14 cellular contexts compared by ENCODE assay signal in the genomic region with DNA sequence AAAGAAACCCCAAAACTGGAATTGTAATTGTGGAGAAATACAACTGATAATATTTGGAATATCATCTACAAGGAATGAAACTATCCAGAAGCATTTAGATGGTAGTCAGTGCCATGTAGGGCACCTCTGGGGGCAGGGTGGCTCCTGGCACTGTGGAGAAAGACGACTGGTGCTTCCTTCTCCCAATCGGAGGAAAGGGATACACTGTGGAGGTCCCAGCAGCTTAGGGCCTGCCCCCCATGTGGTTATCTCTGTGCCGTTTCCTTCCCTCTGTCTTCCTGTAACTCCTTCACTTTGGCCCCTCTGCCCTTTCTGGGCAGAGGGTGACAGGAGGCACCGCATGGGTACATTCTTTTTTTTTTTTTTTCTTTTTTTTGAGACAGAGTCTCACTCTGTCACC.
DNase-seq lines count a peak whose midpoint lies in the region; ATAC-seq and TF ChIP-seq lines count a peak whose summit lies in the region.
"Had no signal": no experiment of that assay in that cellular context is flagged by ENCODE, and none has a peak within 500 bp of the region (broad histone marks: within the 10 kb centered on the region; RNA-seq: fewer than 3 reads in every experiment).

No MANE protein-coding gene starts in this region.

- no peak overlapping the region for H4K8ac ChIP-seq in trophoblast cell (ENCODE audit: low read depth, low read length)

- no peaks in the 10 kb centered on the region for H4K20me1 ChIP-seq in PC-9 (ENCODE audit: insufficient read depth)

- DNase-seq in PC-9 (no peak), esophagus muscularis mucosa (ENCODE audit: extremely low spot score) (no peak), trophoblast cell (no peak), NCI-H1436 treated with DMSO at 0.1 percent for 48 hours (lab: John Stamatoyannopoulos, UW) (no peak), germinal center (ENCODE audit: low spot score) (no peak), GM13976 (ENCODE audit: low spot score) (no peak)
- no peak for DNase-seq in activated naive CD4-positive, alpha-beta T cell treated with anti-CD3 and anti-CD28 coated beads, Interleukin-2, amount 50 U/mL, for 72 hours (ENCODE audit: low spot score in 2 of 2)
- DNase-seq: activated naive CD4-positive, alpha-beta T cell; DMS 273 treated with DMSO at 0.1 percent for 48 hours; head of caudate nucleus; stimulated activated CD4-positive, alpha-beta T cell treated with anti-CD3 and anti-CD28 coated beads, Interleukin-12 subunit alpha, Interleukin-12 subunit beta, amount 100 ng/mL, for 4 hours had no signal

- TF ChIP-seq EP300 in esophagus muscularis mucosa (IDR thresholded peaks at IDR 0.05), result no peak

- H3K36me3 Mint-ChIP-seq in activated naive CD4-positive, alpha-beta T cell treated with anti-CD3 and anti-CD28 coated beads, Interleukin-2, amount 50 U/mL, for 72 hours, result peaks cover 42 to 47% of the 10 kb centered on the region in 2 donors

- peaks cover 16% of the 10 kb centered on the region; the same call in 1 of the 2 replicates for H3K36me3 ChIP-seq in PC-9 (ENCODE audit: low read depth)
- H3K36me3 ChIP-seq in esophagus muscularis mucosa, result no peaks in the 10 kb centered on the region
- H3K36me3 ChIP-seq in trophoblast cell (ENCODE audit: control insufficient read depth in 1 of 2, insufficient read depth in 2 of 2, low read length in 2 of 2), result peaks cover 4 to 11% of the 10 kb centered on the region in 2 experiments

- H3K27me3 ChIP-seq in PC-9 (ENCODE audit: insufficient read depth, low read depth), result no peaks in the 10 kb centered on the region
- H3K27me3 ChIP-seq in esophagus muscularis mucosa, result no peaks in the 10 kb centered on the region
- no peaks in the 10 kb centered on the region for H3K27me3 ChIP-seq in trophoblast cell (ENCODE audit: insufficient read depth, low read length)

- in situ Hi-C loops in GM13976 (cut with MboI; ENCODE audit: low sequenced_read_pairs, unreplicated experiment), result no loop called here

- H3K27ac Mint-ChIP-seq in activated naive CD4-positive, alpha-beta T cell treated with anti-CD3 and anti-CD28 coated beads, Interleukin-2, amount 50 U/mL, for 72 hours, result peak overlapping the region in 1 of 2 donors; percentile 36
- H3K27ac Mint-ChIP-seq: endodermal cell; natural killer cell treated with Interleukin-12 subunit alpha and Interleukin-12 subunit beta and Interleukin-15 and Interleukin-18, amount 100 ng/mL, for 72 hours had no signal

- peak overlapping the region; percentile 75 for H2BK12ac ChIP-seq in trophoblast cell (ENCODE audit: low read length)

- peak overlapping the region; percentile 14; the same call in 1 of the 2 replicates for H3K4me2 ChIP-seq in PC-9
- H3K4me2 ChIP-seq in trophoblast cell (ENCODE audit: low read length), result no peak overlapping the region

- H3K79me2 ChIP-seq in PC-9 (ENCODE audit: low read depth), result no peaks in the 10 kb centered on the region; the same call in 1 of the 2 replicates
- H3K79me2 ChIP-seq in trophoblast cell (ENCODE audit: control insufficient read depth, insufficient read depth, low read length, poor library complexity), result no peaks in the 10 kb centered on the region

- peaks cover 19% of the 10 kb centered on the region for H3K79me1 ChIP-seq in trophoblast cell (ENCODE audit: low read length)

- no peak overlapping the region for H3K9ac ChIP-seq in trophoblast cell (ENCODE audit: low read length)

- H2BK5ac ChIP-seq in trophoblast cell (ENCODE audit: low read depth, low read length, poor library complexity), result no peak overlapping the region

- ATAC-seq in activated naive CD4-positive, alpha-beta T cell treated with anti-CD3 and anti-CD28 coated beads, Interleukin-2, amount 50 U/mL, for 72 hours, result no peak
- ATAC-seq: natural killer cell treated with Interleukin-12 subunit alpha and Interleukin-12 subunit beta and Interleukin-15 and Interleukin-18, amount 100 ng/mL, for 72 hours had no signal

- peak overlapping the region; percentile 58 for H3K27ac ChIP-seq in 22Rv1
- H3K27ac ChIP-seq in PC-9, result peak overlapping the region; percentile 95
- H3K27ac ChIP-seq in esophagus muscularis mucosa (replicated peaks in 1 of 4), result peak overlapping the region; percentile 61 to 78 (median 70)
- no peak overlapping the region for H3K27ac ChIP-seq in trophoblast cell (ENCODE audit: low read depth, low read length)

- H3K23ac ChIP-seq in trophoblast cell (ENCODE audit: low read length), result no peak overlapping the region

- H2BK120ac ChIP-seq in trophoblast cell (ENCODE audit: insufficient read depth, low read length, poor library complexity), result peak overlapping the region; percentile 70

- TF ChIP-seq POLR2A in esophagus muscularis mucosa (IDR thresholded peaks at IDR 0.05; ENCODE audit: low read depth), result no peak

- H4K12ac ChIP-seq in trophoblast cell (ENCODE audit: low read depth, low read length), result no peak overlapping the region

- no peaks in the 10 kb centered on the region for H3K9me3 ChIP-seq in PC-9 (ENCODE audit: insufficient read depth, low read depth)
- H3K9me3 ChIP-seq in esophagus muscularis mucosa, result no peaks in the 10 kb centered on the region
- H3K9me3 ChIP-seq in trophoblast cell (ENCODE audit: insufficient read depth, low read depth, low read length), result no peaks in the 10 kb centered on the region

- H3K4ac ChIP-seq in trophoblast cell (ENCODE audit: low read depth, low read length), result no peak overlapping the region

- H3K18ac ChIP-seq in trophoblast cell (ENCODE audit: low read length), result no peak overlapping the region

- BruUV-seq in PC-9 (replicated peaks; lab: Mats Ljungman, UMichigan), result TSS peak; percentile 17

- WGBS in esophagus muscularis mucosa, result 85% methylated on average over 4 of the region's 4 CpGs
- no CpG with 5 or more reads among the region's 4 CpGs for WGBS in trophoblast cell (ENCODE audit: extremely low coverage, insufficient coverage, insufficient read length)

- no peaks in the 10 kb centered on the region for H3K9me2 ChIP-seq in PC-9 (ENCODE audit: insufficient read depth)

- no peak overlapping the region for H2AFZ ChIP-seq in PC-9
- no peak overlapping the region for H2AFZ ChIP-seq in trophoblast cell (ENCODE audit: insufficient read depth, low read length, poor library complexity)

- H3K14ac ChIP-seq in trophoblast cell (ENCODE audit: low read length), result no peak overlapping the region

- H3K9me3 Mint-ChIP-seq in activated naive CD4-positive, alpha-beta T cell treated with anti-CD3 and anti-CD28 coated beads, Interleukin-2, amount 50 U/mL, for 72 hours, result peaks cover 0 to 16% of the 10 kb centered on the region in 2 donors

- CTCF ChIA-PET in PC-9 (lab: Charles Lee), result interaction anchor here (0.6 to 0.7 kb wide), 3 partner anchors 42 to 280 kb away, joined by 3 to 10 read pairs (median 5); no protein-coding TSS in a partner anchor

- peaks cover 71% of the 10 kb centered on the region for H3K4me1 ChIP-seq in PC-9 (replicated peaks; ENCODE audit: insufficient read depth)
- peaks cover 17 to 39% (median 36%) of the 10 kb centered on the region in 4 donors for H3K4me1 ChIP-seq in esophagus muscularis mucosa
- peaks cover 12 to 18% of the 10 kb centered on the region in 2 experiments for H3K4me1 ChIP-seq in trophoblast cell (ENCODE audit: control insufficient read depth in 1 of 2, insufficient read depth in 2 of 2, low read length in 2 of 2)

- POLR2A ChIA-PET in PC-9 (lab: Charles Lee; ENCODE audit: unreplicated experiment), result no interaction called here

- TF ChIP-seq CTCF in 22Rv1 (IDR thresholded peaks at IDR 0.05) (no peak), PC-9 (conservative IDR thresholded peaks at IDR 0.05) (no peak), esophagus muscularis mucosa (IDR thresholded peaks at IDR 0.05) (no peak), GM13976 (IDR thresholded peaks at IDR 0.05; ENCODE audit: borderline replicate concordance, control extremely low read depth, extremely low read depth, insufficient read depth, missing control alignments) (no peak)

- intact Hi-C loops in PC-9 (cut with micrococcal nuclease; ENCODE audit: unreplicated experiment), result loop anchor here (10.0 kb wide), 1 partner anchor 281 kb away; no protein-coding TSS in a partner anchor
- intact Hi-C loops in esophagus muscularis mucosa (cut with DNase I), result no loop called here

- H3K4me3 ChIP-seq in PC-9 (no peak overlapping the region), esophagus muscularis mucosa (no peak overlapping the region), trophoblast cell (ENCODE audit: low read depth, low read length) (no peak overlapping the region)

- H3F3A ChIP-seq in PC-9 (ENCODE audit: insufficient read depth, low read depth), result peaks cover 47% of the 10 kb centered on the region

- peak overlapping the region; percentile 21 for H2AK5ac ChIP-seq in trophoblast cell (ENCODE audit: low read length)

- peak overlapping the region; percentile 81 for H4K91ac ChIP-seq in trophoblast cell (ENCODE audit: low read depth, low read length)
